22 cellular contexts compared by ENCODE assay signal in the genomic region with DNA sequence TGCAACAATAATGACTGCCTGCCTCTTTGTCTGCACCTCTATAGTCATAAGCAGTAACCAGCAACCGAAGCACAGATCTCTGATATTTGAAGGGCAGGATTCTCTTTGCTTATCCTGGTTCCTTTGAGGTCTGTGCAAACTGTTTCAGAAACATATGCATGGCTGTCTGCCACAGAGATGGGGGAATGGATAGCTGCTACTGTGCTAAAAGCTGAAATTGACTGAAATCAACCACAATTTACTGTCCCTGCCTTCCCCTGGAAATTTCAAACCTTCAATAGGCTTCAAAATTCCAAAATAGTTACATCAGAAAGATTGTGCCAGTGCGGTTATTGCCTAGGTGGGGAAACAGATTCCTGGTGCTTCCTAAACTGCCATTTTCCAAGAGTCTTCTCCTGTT.
A peak's percentile ranks its signal among the peaks of the same experiment; 100 is the strongest.
DNase-seq lines count a peak whose midpoint lies in the region; ATAC-seq, FAIRE-seq and TF ChIP-seq lines count a peak whose summit lies in the region.
"Had no signal": no experiment of that assay in that cellular context is flagged by ENCODE, and none has a peak within 500 bp of the region (broad histone marks: within the 10 kb centered on the region; RNA-seq: fewer than 3 reads in every experiment).

No MANE protein-coding gene starts in this region.

- H2BK20ac ChIP-seq in IMR-90 (ENCODE audit: low read depth, low read length) = 0 out of 2 replicates have a peak overlapping the region, but pooled peaks have one; percentile 3

- no peak overlapping the region for H2AFZ ChIP-seq in IMR-90 (replicated peaks; ENCODE audit: low read length, poor library complexity)

- H3K23ac ChIP-seq in IMR-90 (ENCODE audit: low read depth, low read length) = no peak overlapping the region

- DNase-seq in A172 (ENCODE audit: low spot score) (peak; percentile 8), IMR-90 (no peak), glomerular visceral epithelial cell (ENCODE audit: extremely low spot score) (peak; percentile 23), chondrocyte (ENCODE audit: low spot score) (no peak), H54 (ENCODE audit: insufficient read length, low spot score) (no peak), GM13976 (ENCODE audit: low spot score) (no peak)
- DNase-seq: ACHN, KBM-7, MM.1S, NCI-H2029, NCI-H446 treated with DMSO at 0.1 percent for 48 hours, NCI-H526, SJCRH30, T-cell had no signal

- TF ChIP-seq POLR2A in IMR-90 (IDR thresholded peaks at IDR 0.05; ENCODE audit: low read depth, low read length) (no peak), H54 (IDR thresholded peaks at IDR 0.05; ENCODE audit: low read depth, low read length) (no peak)

- H2BK15ac ChIP-seq in IMR-90 (ENCODE audit: low read depth, low read length) = no peak overlapping the region

- H3K27me3 ChIP-seq in IMR-90 (ENCODE audit: control insufficient read depth, insufficient read depth, low read length) = no peaks in the 10 kb centered on the region
- H3K27me3 ChIP-seq: SJCRH30 had no signal

- no peak overlapping the region for H3K4me3 Mint-ChIP-seq in chondrocyte (ENCODE audit: unreplicated experiment)
- H3K4me3 Mint-ChIP-seq: T-cell had no signal

- no peak overlapping the region for H2AK9ac ChIP-seq in IMR-90 (replicated peaks; ENCODE audit: low read depth, low read length, poor library complexity)

- peaks cover 6% of the 10 kb centered on the region for H3K36me3 Mint-ChIP-seq in chondrocyte (ENCODE audit: low read depth)
- H3K36me3 Mint-ChIP-seq: T-cell had no signal

- peaks cover 9% of the 10 kb centered on the region for H3K4me1 Mint-ChIP-seq in chondrocyte (ENCODE audit: low read depth)
- H3K4me1 Mint-ChIP-seq: T-cell had no signal

- H3K36me3 ChIP-seq in IMR-90 (ENCODE audit: control insufficient read depth, insufficient read depth, low read length) = no peaks in the 10 kb centered on the region
- H3K36me3 ChIP-seq: SJCRH30 had no signal

- dilution Hi-C loops in IMR-90 (cut with HindIII; ENCODE audit: low sequenced_read_pairs, unreplicated experiment) = no loop called here

- CTCF ChIA-PET in IMR-90 (lab: Yijun Ruan, JAX) = no interaction called here

- no peak overlapping the region for H4K5ac ChIP-seq in IMR-90 (ENCODE audit: low read depth, low read length)

- H3K27me3 Mint-ChIP-seq in chondrocyte (ENCODE audit: low read depth) = no peaks in the 10 kb centered on the region

- no peak for TF ChIP-seq RAD21 in IMR-90 (IDR thresholded peaks at IDR 0.05; ENCODE audit: low read length)

- no peak overlapping the region for H3K4me3 ChIP-seq in IMR-90 (ENCODE audit: insufficient read depth, low read depth, low read length)
- H3K4me3 ChIP-seq: GM12878, SJCRH30 had no signal

- H3K18ac ChIP-seq in IMR-90 (ENCODE audit: low read depth, low read length) = no peak overlapping the region

- POLR2A ChIA-PET in IMR-90 (lab: Charles Lee; ENCODE audit: unreplicated experiment) = interaction anchor here (0.7 kb wide), 1 partner anchor 19 kb away, joined by 3 read pairs; no protein-coding TSS in a partner anchor

- no peaks in the 10 kb centered on the region for H4K20me1 ChIP-seq in IMR-90 (ENCODE audit: insufficient read depth, low read length)

- no peak overlapping the region for H3K4ac ChIP-seq in IMR-90 (ENCODE audit: low read depth, low read length)

- TF ChIP-seq CTCF in IMR-90 (conservative IDR thresholded peaks at IDR 0.05; ENCODE audit: low read depth, low read length) = no peak
- TF ChIP-seq CTCF in chondrocyte (IDR thresholded peaks at IDR 0.05) = no peak
- TF ChIP-seq CTCF in GM13976 (IDR thresholded peaks at IDR 0.05; ENCODE audit: borderline replicate concordance, control extremely low read depth, extremely low read depth, insufficient read depth, missing control alignments) = no peak

- in situ Hi-C loops in IMR-90 (cut with MboI; ENCODE audit: low sequenced_read_pairs) (no loop called here), GM13976 (cut with MboI; ENCODE audit: low sequenced_read_pairs, unreplicated experiment) (no loop called here)

- no peaks in the 10 kb centered on the region for H3K9me3 ChIP-seq in IMR-90 (ENCODE audit: control insufficient read depth, insufficient read depth, low read length)
- H3K9me3 ChIP-seq: SJCRH30 had no signal

- H3K9ac ChIP-seq in IMR-90 (ENCODE audit: low read depth, low read length) = no peak overlapping the region

- no peak overlapping the region for H3K27ac Mint-ChIP-seq in chondrocyte (ENCODE audit: unreplicated experiment)
- H3K27ac Mint-ChIP-seq: T-cell had no signal

- peak overlapping the region; percentile 19; the same call in 1 of the 2 replicates for H3K14ac ChIP-seq in IMR-90 (replicated peaks; ENCODE audit: low read depth, low read length)

- no peak overlapping the region for H2BK5ac ChIP-seq in IMR-90 (ENCODE audit: low read depth, low read length, poor library complexity, severe bottlenecking)

- no peaks in the 10 kb centered on the region for H3K4me1 ChIP-seq in IMR-90 (ENCODE audit: control insufficient read depth, insufficient read depth, low read length)
- H3K4me1 ChIP-seq: SJCRH30 had no signal

- no peaks in the 10 kb centered on the region for H3K9me1 ChIP-seq in IMR-90 (ENCODE audit: insufficient read depth, low read length)

- no peak overlapping the region for H3K56ac ChIP-seq in IMR-90 (ENCODE audit: extremely low read depth, insufficient read depth, low read length)

- no peak overlapping the region for H3K27ac ChIP-seq in IMR-90 (ENCODE audit: insufficient read depth, low read length)
- H3K27ac ChIP-seq: 22Rv1, SJCRH30 had no signal

- no peak overlapping the region; the same call in 1 of the 2 replicates for H2BK120ac ChIP-seq in IMR-90 (ENCODE audit: low read depth, low read length)

- WGBS in IMR-90 (ENCODE audit: extremely low coverage in 2 of 2, insufficient read length in 1 of 2), 2 experiments = no CpG with 5 or more reads among the region's 2 CpGs

- peaks cover 19% of the 10 kb centered on the region for H3K9me3 Mint-ChIP-seq in chondrocyte (ENCODE audit: low read depth)

- H4K91ac ChIP-seq in IMR-90 (ENCODE audit: insufficient read depth, low read depth, low read length) = no peak overlapping the region

- no peaks in the 10 kb centered on the region; a peak in 1 of 4 replicates for H3K79me1 ChIP-seq in IMR-90 (ENCODE audit: low read depth in 1 of 2, low read length in 2 of 2)

- no TSS peak for BruUV-seq in IMR-90 (replicated peaks; lab: Mats Ljungman, UMichigan)

- no peak overlapping the region for H3K4me2 ChIP-seq in IMR-90 (ENCODE audit: low read depth, low read length)

- no peak for FAIRE-seq in H54 (lab: Jason Lieb, UNC)
- FAIRE-seq: G401.6, GM12878, HepG2, RCC 7860 had no signal

- intact Hi-C loops in IMR-90 (cut with micrococcal nuclease) = no loop called here

- no peak overlapping the region for H2AK5ac ChIP-seq in IMR-90 (ENCODE audit: low read depth, low read length)

- no peak for ATAC-seq in IMR-90 (ENCODE audit: low read depth)
- peak; percentile 86 for ATAC-seq in SK-N-SH treated with all-trans-retinoic acid at 6 μM for 48 hours
- ATAC-seq in HG03139 (IDR thresholded peaks at IDR 0.05; ENCODE audit: unreplicated experiment) = no peak
- ATAC-seq: GM12878, HepG2, Right ventricle myocardium inferior, T-cell had no signal

- H4K8ac ChIP-seq in IMR-90 (ENCODE audit: low read depth in 2 of 2, low read length in 2 of 2) = no peak overlapping the region

TF ChIP-seq in IMR-90, 13 proteins besides CTCF, POLR2A, EP300 and RAD21:
- TF ChIP-seq CEBPB (IDR thresholded peaks at IDR 0.05; ENCODE audit: low read depth, low read length) (no peak), RFX5 (IDR thresholded peaks at IDR 0.05; ENCODE audit: low read depth, low read length) (no peak), BHLHE40 (IDR thresholded peaks at IDR 0.05; ENCODE audit: low read depth, low read length) (no peak), SMC3 (IDR thresholded peaks at IDR 0.05; ENCODE audit: low read depth, low read length) (no peak)

TF ChIP-seq in SK-N-SH treated with all-trans-retinoic acid at 6 μM for 48 hours, 23 proteins besides CTCF, POLR2A, EP300 and RAD21:
- TF ChIP-seq, protein P1, sequence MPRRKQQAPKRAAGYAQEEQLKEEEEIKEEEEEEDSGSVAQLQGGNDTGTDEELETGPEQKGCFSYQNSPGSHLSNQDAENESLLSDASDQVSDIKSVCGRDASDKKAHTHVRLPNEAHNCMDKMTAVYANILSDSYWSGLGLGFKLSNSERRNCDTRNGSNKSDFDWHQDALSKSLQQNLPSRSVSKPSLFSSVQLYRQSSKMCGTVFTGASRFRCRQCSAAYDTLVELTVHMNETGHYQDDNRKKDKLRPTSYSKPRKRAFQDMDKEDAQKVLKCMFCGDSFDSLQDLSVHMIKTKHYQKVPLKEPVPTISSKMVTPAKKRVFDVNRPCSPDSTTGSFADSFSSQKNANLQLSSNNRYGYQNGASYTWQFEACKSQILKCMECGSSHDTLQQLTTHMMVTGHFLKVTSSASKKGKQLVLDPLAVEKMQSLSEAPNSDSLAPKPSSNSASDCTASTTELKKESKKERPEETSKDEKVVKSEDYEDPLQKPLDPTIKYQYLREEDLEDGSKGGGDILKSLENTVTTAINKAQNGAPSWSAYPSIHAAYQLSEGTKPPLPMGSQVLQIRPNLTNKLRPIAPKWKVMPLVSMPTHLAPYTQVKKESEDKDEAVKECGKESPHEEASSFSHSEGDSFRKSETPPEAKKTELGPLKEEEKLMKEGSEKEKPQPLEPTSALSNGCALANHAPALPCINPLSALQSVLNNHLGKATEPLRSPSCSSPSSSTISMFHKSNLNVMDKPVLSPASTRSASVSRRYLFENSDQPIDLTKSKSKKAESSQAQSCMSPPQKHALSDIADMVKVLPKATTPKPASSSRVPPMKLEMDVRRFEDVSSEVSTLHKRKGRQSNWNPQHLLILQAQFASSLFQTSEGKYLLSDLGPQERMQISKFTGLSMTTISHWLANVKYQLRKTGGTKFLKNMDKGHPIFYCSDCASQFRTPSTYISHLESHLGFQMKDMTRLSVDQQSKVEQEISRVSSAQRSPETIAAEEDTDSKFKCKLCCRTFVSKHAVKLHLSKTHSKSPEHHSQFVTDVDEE (CRISPR knock-in tag; IDR thresholded peaks at IDR 0.05) = no peak
- TF ChIP-seq ZFP3 (CRISPR knock-in tag; IDR thresholded peaks at IDR 0.05) = no peak
- TF ChIP-seq ISL1 (CRISPR knock-in tag; IDR thresholded peaks at IDR 0.05) = no peak
- no peak for TF ChIP-seq PPARA (CRISPR knock-in tag; IDR thresholded peaks at IDR 0.05; ENCODE audit: borderline replicate concordance)
- TF ChIP-seq ZC3H10 (CRISPR knock-in tag; IDR thresholded peaks at IDR 0.05) = peak; percentile 35; the same call in 1 of the 2 replicates
- TF ChIP-seq BACH2 (CRISPR knock-in tag; IDR thresholded peaks at IDR 0.05; ENCODE audit: borderline replicate concordance) = no peak
- no peak for TF ChIP-seq ESRRG (CRISPR knock-in tag; IDR thresholded peaks at IDR 0.05)
- 0 out of 2 replicates have a peak, but pooled peaks have one; percentile 21 for TF ChIP-seq TOX (CRISPR knock-in tag; IDR thresholded peaks at IDR 0.05; ENCODE audit: borderline replicate concordance)

Comparison
In these comparisons a context has a peak if more than half of its experiments do, and no peak if none do; other contexts are left out.
1. DNase-seq: peak in A172 (single experiment) and glomerular visceral epithelial cell (single experiment); none in IMR-90 (single experiment), chondrocyte (single experiment), H54 (single experiment) and GM13976 (single experiment).